ENCODE assay signal across 14 cellular contexts in the genomic region with DNA sequence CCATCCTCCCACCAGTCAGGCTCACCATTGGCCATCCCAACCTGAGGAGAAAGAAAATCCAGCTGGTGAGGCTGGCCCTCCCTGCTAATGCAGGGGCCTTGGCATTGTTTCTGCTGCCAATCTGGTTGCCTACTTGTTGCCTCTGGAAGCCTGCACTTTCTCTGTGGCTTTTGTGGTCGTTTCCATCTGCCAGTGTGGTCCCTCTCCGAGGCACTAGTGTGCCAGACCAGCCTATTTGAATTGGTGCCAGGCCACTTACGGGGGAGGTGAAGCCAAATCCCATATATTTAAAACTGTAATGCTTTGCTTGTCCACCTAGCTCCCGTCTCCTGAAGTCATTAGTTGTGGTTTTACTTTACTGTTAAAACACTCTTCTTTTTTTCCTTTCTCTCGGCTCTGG.
DNase-seq lines count a peak whose midpoint lies in the region; ATAC-seq and TF ChIP-seq lines count a peak whose summit lies in the region.
"Had no signal": no experiment of that assay in that cellular context is flagged by ENCODE, and none has a peak within 500 bp of the region (broad histone marks: within the 10 kb centered on the region; RNA-seq: fewer than 3 reads in every experiment).

No MANE protein-coding gene starts in this region.

- H3K14ac ChIP-seq in H9 (ENCODE audit: insufficient read depth, low read length), result no peak overlapping the region

- no peak overlapping the region for H2BK15ac ChIP-seq in H9 (ENCODE audit: low read depth, low read length)

- no peaks in the 10 kb centered on the region for H3K79me1 ChIP-seq in H9 (ENCODE audit: insufficient read depth, low read depth, low read length, poor library complexity, severe bottlenecking)

- 52% methylated on average over 5 of the region's 5 CpGs for WGBS in hepatocyte (ENCODE audit: low lambda C conversion rate, missing lambda C conversion rate)
- WGBS in H9 (ENCODE audit: extremely low coverage, insufficient read length, low lambda C conversion rate), result no CpG with 5 or more reads among the region's 5 CpGs

- H3K9me3 ChIP-seq in hepatocyte (ENCODE audit: low read depth) (no peaks in the 10 kb centered on the region), H9 (ENCODE audit: control insufficient read depth, low read depth, low read length) (no peaks in the 10 kb centered on the region), T-helper 17 cell (ENCODE audit: control insufficient read depth, low read length, poor library complexity, severe bottlenecking) (no peaks in the 10 kb centered on the region)
- H3K9me3 ChIP-seq: upper lobe of right lung had no signal

- no peak overlapping the region for H2BK120ac ChIP-seq in H9 (ENCODE audit: low read depth, low read length, poor library complexity, severe bottlenecking)

- H3K36me3 ChIP-seq in hepatocyte (replicated peaks; ENCODE audit: insufficient read depth, low read depth), result no peaks in the 10 kb centered on the region
- H3K36me3 ChIP-seq: upper lobe of right lung had no signal

- H3K79me2 ChIP-seq in hepatocyte (no peaks in the 10 kb centered on the region), H9 (ENCODE audit: insufficient read depth, low read length) (no peaks in the 10 kb centered on the region)

- H3K9me2 ChIP-seq in hepatocyte (replicated peaks; ENCODE audit: insufficient read depth), result no peaks in the 10 kb centered on the region

- no peak overlapping the region for H4K5ac ChIP-seq in H9 (ENCODE audit: insufficient read length, low read depth, low read length)

- no peak overlapping the region for H2BK20ac ChIP-seq in H9 (ENCODE audit: low read depth, low read length, poor library complexity, severe bottlenecking)

- H3K27me3 ChIP-seq in hepatocyte, result no peaks in the 10 kb centered on the region
- H3K27me3 ChIP-seq in H9 (ENCODE audit: insufficient read depth, low read length), result no peaks in the 10 kb centered on the region
- H3K27me3 ChIP-seq: upper lobe of right lung had no signal

- peak overlapping the region; percentile 72 for H3K27ac ChIP-seq in hepatocyte
- H3K27ac ChIP-seq in H9 (ENCODE audit: insufficient read length, low read depth, low read length), result no peak overlapping the region
- H3K27ac ChIP-seq: epithelial cell of prostate, upper lobe of right lung had no signal

- H4K20me1 ChIP-seq in hepatocyte (ENCODE audit: insufficient read depth, poor library complexity, severe bottlenecking), result no peaks in the 10 kb centered on the region
- H4K20me1 ChIP-seq in H9 (ENCODE audit: control insufficient read depth, insufficient read depth, insufficient read length), result no peaks in the 10 kb centered on the region

- H3K27me3 Mint-ChIP-seq in H9 (ENCODE audit: low read depth), result peaks cover 1% of the 10 kb centered on the region
- peaks cover 66% of the 10 kb centered on the region for H3K27me3 Mint-ChIP-seq in T-helper 17 cell

- H3K36me3 Mint-ChIP-seq in H9 (ENCODE audit: insufficient read depth in 1 of 3, low read depth in 3 of 3) (no peaks in the 10 kb centered on the region), T-helper 17 cell (ENCODE audit: low read depth) (peaks cover 2% of the 10 kb centered on the region)
- H3K36me3 Mint-ChIP-seq: naive thymus-derived CD8-positive, alpha-beta T cell; WTC11 had no signal

- H2BK12ac ChIP-seq in H9 (ENCODE audit: insufficient read length, low read depth, low read length), result no peak overlapping the region

- TF ChIP-seq CTCF in hepatocyte (IDR thresholded peaks at IDR 0.05; ENCODE audit: poor library complexity) (no peak), H9 (conservative IDR thresholded peaks at IDR 0.05) (no peak)

- peaks cover 2% of the 10 kb centered on the region for H3K23me2 ChIP-seq in H9 (ENCODE audit: insufficient read length, low read depth, low read length, poor library complexity, severe bottlenecking)

- no peak overlapping the region for H3K9ac ChIP-seq in H9 (ENCODE audit: extremely low read depth, insufficient read length, low read length)

- H3K56ac ChIP-seq in H9 (ENCODE audit: insufficient read length, low read depth, low read length), result no peak overlapping the region

- no peak overlapping the region for H2BK5ac ChIP-seq in H9 (ENCODE audit: insufficient read length, low read length)

- H3K18ac ChIP-seq in H9 (ENCODE audit: insufficient read length, low read depth, low read length), result no peak overlapping the region

- H3K4me2 ChIP-seq in hepatocyte (no peak overlapping the region), H9 (ENCODE audit: insufficient read depth, insufficient read length, low read length) (no peak overlapping the region)

- no peak overlapping the region for H2AK5ac ChIP-seq in H9 (ENCODE audit: insufficient read length, low read length)

- no peak overlapping the region for H3K4ac ChIP-seq in H9 (ENCODE audit: low read depth, low read length)

- H3K4me1 ChIP-seq in hepatocyte (ENCODE audit: insufficient read depth), result peaks cover 18% of the 10 kb centered on the region
- H3K4me1 ChIP-seq in H9 (ENCODE audit: insufficient read depth, low read length), result no peaks in the 10 kb centered on the region
- H3K4me1 ChIP-seq: upper lobe of right lung had no signal

- H3K9me3 Mint-ChIP-seq in H9, result no peaks in the 10 kb centered on the region
- H3K9me3 Mint-ChIP-seq: activated T-helper 17 cell treated with anti-CD3 and anti-CD28 coated beads, Interleukin-2, amount 50 U/mL, for 72 hours; naive thymus-derived CD8-positive, alpha-beta T cell had no signal

- H3K4me3 ChIP-seq in hepatocyte, result no peak overlapping the region
- H3K4me3 ChIP-seq: upper lobe of right lung had no signal

- no peak overlapping the region for H4K8ac ChIP-seq in H9 (replicated peaks; ENCODE audit: insufficient read length, low read depth, low read length)

- H3K4me3 Mint-ChIP-seq in H9, result no peak overlapping the region
- no peak overlapping the region for H3K4me3 Mint-ChIP-seq in T-helper 17 cell
- H3K4me3 Mint-ChIP-seq: activated T-helper 17 cell treated with anti-CD3 and anti-CD28 coated beads, Interleukin-2, amount 50 U/mL, for 72 hours; naive thymus-derived CD8-positive, alpha-beta T cell; WTC11 had no signal

- ATAC-seq in T-helper 17 cell, result no peak
- ATAC-seq in stimulated activated naive CD8-positive, alpha-beta T cell treated with anti-CD3 and anti-CD28 coated beads, Interleukin-15, Interleukin-2, amounts not matched to agents 100 U/mL and 50 U/mL, for 24 hours, result no peak
- ATAC-seq: activated T-helper 17 cell treated with anti-CD3 and anti-CD28 coated beads, Interleukin-2, amount 50 U/mL, for 72 hours; naive thymus-derived CD8-positive, alpha-beta T cell; upper lobe of right lung; WTC11 had no signal

- no peak overlapping the region for H3T11ph ChIP-seq in H9 (ENCODE audit: low read length)

- H2AFZ ChIP-seq in hepatocyte (no peak overlapping the region), H9 (ENCODE audit: low read length) (no peak overlapping the region)

- H3K23ac ChIP-seq in H9 (ENCODE audit: insufficient read length, low read depth, low read length), result no peak overlapping the region

- DNase-seq in DMS 273 (lab: John Stamatoyannopoulos, UW; ENCODE audit: unreplicated experiment) (peak; percentile 75), MV-4-11 (lab: John Stamatoyannopoulos, UW) (peak; percentile 33), RPMI7951 (ENCODE audit: low read depth) (peak; percentile 94), hepatocyte (ENCODE audit: low spot score) (peak; percentile 24), H9 (no peak), activated T-cell treated with anti-CD3 and anti-CD28 coated beads for 4 hours (no peak), T-helper 17 cell (no peak)
- no peak for DNase-seq in stimulated activated naive CD8-positive, alpha-beta T cell treated with anti-CD3 and anti-CD28 coated beads, Interleukin-15, Interleukin-2, amounts not matched to agents 100 U/mL and 50 U/mL, for 24 hours
- DNase-seq: naive thymus-derived CD8-positive, alpha-beta T cell; NCI-H187 treated with DMSO at 0.1 percent for 48 hours; upper lobe of right lung had no signal

- H3K27ac Mint-ChIP-seq in H9 (no peak overlapping the region), T-helper 17 cell (no peak overlapping the region)
- H3K27ac Mint-ChIP-seq: activated T-helper 17 cell treated with anti-CD3 and anti-CD28 coated beads, Interleukin-2, amount 50 U/mL, for 72 hours; naive thymus-derived CD8-positive, alpha-beta T cell; WTC11 had no signal

- H3K4me1 Mint-ChIP-seq in H9 (peaks cover 17% of the 10 kb centered on the region in 2 experiments), T-helper 17 cell (peaks cover 7% of the 10 kb centered on the region)

- no peak overlapping the region for H4K91ac ChIP-seq in H9 (ENCODE audit: insufficient read length, low read depth, low read length)

Comparison
In these comparisons a context has a peak if more than half of its experiments do, and no peak if none do; other contexts are left out.
1. DNase-seq: peak in DMS 273 (single experiment), MV-4-11 (single experiment), RPMI7951 (single experiment) and hepatocyte (single experiment); none in H9 (single experiment), activated T-cell treated with anti-CD3 and anti-CD28 coated beads for 4 hours (single experiment), T-helper 17 cell (0 of 3) and stimulated activated naive CD8-positive, alpha-beta T cell treated with anti-CD3 and anti-CD28 coated beads, Interleukin-15, Interleukin-2, amounts not matched to agents 100 U/mL and 50 U/mL, for 24 hours (single experiment).